ENCODE assay signal across 1 cellular context in the genomic region with DNA sequence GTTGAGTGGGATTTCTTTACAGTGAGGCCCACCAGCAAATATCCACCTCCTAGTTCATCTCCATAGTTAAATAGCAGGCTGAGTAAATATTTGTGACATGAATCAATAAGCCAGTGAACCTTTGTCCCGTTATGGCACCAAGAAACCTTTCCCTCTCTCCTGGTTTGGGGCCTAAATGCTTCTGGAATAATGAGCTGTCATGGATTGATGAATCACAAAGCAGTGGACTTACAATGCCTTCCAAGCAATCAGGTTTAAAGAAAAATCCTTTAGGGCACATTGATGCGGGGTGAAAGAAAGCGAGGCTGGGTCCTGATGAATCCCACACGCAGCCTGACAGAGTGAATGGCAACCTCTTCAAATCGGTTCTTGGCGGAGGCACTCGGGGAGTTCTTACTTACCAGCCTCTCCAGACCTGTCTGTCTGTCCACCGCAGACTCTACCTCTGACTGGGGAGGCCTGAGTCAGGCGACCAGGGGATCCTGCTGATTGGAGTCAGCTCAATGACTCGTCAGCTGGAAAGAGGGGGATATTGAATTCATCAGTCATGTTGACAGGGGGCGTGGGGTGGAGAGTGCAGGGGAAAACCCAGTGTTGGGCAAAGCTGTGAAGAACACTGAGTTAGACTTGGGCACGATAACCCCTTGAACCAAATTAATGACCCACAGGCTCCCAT.
A peak's percentile ranks its signal among the peaks of the same experiment; 100 is the strongest.
TF ChIP-seq lines count a peak whose summit lies in the region.

No MANE protein-coding gene starts in this region.

TF ChIP-seq in HepG2, 621 proteins besides CTCF, POLR2A, EP300 and RAD21 (continued from another document and continues in another):
- TF ChIP-seq, protein P1, sequence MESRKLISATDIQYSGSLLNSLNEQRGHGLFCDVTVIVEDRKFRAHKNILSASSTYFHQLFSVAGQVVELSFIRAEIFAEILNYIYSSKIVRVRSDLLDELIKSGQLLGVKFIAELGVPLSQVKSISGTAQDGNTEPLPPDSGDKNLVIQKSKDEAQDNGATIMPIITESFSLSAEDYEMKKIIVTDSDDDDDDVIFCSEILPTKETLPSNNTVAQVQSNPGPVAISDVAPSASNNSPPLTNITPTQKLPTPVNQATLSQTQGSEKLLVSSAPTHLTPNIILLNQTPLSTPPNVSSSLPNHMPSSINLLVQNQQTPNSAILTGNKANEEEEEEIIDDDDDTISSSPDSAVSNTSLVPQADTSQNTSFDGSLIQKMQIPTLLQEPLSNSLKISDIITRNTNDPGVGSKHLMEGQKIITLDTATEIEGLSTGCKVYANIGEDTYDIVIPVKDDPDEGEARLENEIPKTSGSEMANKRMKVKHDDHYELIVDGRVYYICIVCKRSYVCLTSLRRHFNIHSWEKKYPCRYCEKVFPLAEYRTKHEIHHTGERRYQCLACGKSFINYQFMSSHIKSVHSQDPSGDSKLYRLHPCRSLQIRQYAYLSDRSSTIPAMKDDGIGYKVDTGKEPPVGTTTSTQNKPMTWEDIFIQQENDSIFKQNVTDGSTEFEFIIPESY (CRISPR knock-in tag; IDR thresholded peaks at IDR 0.05), result no peak
- TF ChIP-seq, protein P2, sequence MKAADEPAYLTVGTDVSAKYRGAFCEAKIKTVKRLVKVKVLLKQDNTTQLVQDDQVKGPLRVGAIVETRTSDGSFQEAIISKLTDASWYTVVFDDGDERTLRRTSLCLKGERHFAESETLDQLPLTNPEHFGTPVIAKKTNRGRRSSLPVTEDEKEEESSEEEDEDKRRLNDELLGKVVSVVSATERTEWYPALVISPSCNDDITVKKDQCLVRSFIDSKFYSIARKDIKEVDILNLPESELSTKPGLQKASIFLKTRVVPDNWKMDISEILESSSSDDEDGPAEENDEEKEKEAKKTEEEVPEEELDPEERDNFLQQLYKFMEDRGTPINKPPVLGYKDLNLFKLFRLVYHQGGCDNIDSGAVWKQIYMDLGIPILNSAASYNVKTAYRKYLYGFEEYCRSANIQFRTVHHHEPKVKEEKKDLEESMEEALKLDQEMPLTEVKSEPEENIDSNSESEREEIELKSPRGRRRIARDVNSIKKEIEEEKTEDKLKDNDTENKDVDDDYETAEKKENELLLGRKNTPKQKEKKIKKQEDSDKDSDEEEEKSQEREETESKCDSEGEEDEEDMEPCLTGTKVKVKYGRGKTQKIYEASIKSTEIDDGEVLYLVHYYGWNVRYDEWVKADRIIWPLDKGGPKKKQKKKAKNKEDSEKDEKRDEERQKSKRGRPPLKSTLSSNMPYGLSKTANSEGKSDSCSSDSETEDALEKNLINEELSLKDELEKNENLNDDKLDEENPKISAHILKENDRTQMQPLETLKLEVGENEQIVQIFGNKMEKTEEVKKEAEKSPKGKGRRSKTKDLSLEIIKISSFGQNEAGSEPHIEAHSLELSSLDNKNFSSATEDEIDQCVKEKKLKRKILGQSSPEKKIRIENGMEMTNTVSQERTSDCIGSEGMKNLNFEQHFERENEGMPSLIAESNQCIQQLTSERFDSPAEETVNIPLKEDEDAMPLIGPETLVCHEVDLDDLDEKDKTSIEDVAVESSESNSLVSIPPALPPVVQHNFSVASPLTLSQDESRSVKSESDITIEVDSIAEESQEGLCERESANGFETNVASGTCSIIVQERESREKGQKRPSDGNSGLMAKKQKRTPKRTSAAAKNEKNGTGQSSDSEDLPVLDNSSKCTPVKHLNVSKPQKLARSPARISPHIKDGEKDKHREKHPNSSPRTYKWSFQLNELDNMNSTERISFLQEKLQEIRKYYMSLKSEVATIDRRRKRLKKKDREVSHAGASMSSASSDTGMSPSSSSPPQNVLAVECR (CRISPR knock-in tag; IDR thresholded peaks at IDR 0.05; ENCODE audit: borderline replicate concordance), result peak; percentile 50; the same call in 1 of the 2 replicates
- TF ChIP-seq, protein P3, sequence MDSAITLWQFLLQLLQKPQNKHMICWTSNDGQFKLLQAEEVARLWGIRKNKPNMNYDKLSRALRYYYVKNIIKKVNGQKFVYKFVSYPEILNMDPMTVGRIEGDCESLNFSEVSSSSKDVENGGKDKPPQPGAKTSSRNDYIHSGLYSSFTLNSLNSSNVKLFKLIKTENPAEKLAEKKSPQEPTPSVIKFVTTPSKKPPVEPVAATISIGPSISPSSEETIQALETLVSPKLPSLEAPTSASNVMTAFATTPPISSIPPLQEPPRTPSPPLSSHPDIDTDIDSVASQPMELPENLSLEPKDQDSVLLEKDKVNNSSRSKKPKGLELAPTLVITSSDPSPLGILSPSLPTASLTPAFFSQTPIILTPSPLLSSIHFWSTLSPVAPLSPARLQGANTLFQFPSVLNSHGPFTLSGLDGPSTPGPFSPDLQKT (CRISPR knock-in tag; IDR thresholded peaks at IDR 0.05; ENCODE audit: borderline replicate concordance), result no peak
- TF ChIP-seq ZNF251 (CRISPR knock-in tag; IDR thresholded peaks at IDR 0.05), result no peak
- 0 out of 2 replicates have a peak, but pooled peaks have one; percentile 29 for TF ChIP-seq ZNF788 (CRISPR knock-in tag; IDR thresholded peaks at IDR 0.05; ENCODE audit: borderline replicate concordance)
- TF ChIP-seq ZNF674 (CRISPR knock-in tag; IDR thresholded peaks at IDR 0.05; ENCODE audit: low read depth), result no peak
- TF ChIP-seq, protein P4, sequence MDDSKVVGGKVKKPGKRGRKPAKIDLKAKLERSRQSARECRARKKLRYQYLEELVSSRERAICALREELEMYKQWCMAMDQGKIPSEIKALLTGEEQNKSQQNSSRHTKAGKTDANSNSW (CRISPR knock-in tag; IDR thresholded peaks at IDR 0.05; ENCODE audit: borderline replicate concordance), result no peak
- TF ChIP-seq FOXP1 (IDR thresholded peaks at IDR 0.05), result no peak
- TF ChIP-seq FOXP1 (CRISPR knock-in tag; IDR thresholded peaks at IDR 0.05), result peak; percentile 82
- no peak for TF ChIP-seq ZNF3 (CRISPR knock-in tag; IDR thresholded peaks at IDR 0.05)
- TF ChIP-seq U2AF2 (IDR thresholded peaks at IDR 0.05; ENCODE audit: low read depth, low read length), result no peak
- 0 out of 2 replicates have a peak, but pooled peaks have one; percentile 24 for TF ChIP-seq ZNF772 (CRISPR knock-in tag; IDR thresholded peaks at IDR 0.05)
- TF ChIP-seq RFX3 (CRISPR knock-in tag; IDR thresholded peaks at IDR 0.05), result no peak
- TF ChIP-seq ZNF207 (IDR thresholded peaks at IDR 0.05; ENCODE audit: borderline replicate concordance), result no peak
- TF ChIP-seq ZNF556 (CRISPR knock-in tag; IDR thresholded peaks at IDR 0.05; ENCODE audit: borderline replicate concordance), result peak; percentile 52; the same call in 1 of the 2 replicates
- peak; percentile 64; the same call in 1 of the 2 replicates for TF ChIP-seq HMG20B (CRISPR knock-in tag; conservative IDR thresholded peaks at IDR 0.05)
- peak; percentile 42; the same call in 1 of the 2 replicates for TF ChIP-seq KAT2B (IDR thresholded peaks at IDR 0.05; ENCODE audit: borderline replicate concordance, low read depth, low read length)
- TF ChIP-seq ZSCAN31 (CRISPR knock-in tag; IDR thresholded peaks at IDR 0.05; ENCODE audit: low read depth), result no peak
- TF ChIP-seq ZFP36L1 (CRISPR knock-in tag; IDR thresholded peaks at IDR 0.05), result 0 out of 2 replicates have a peak, but pooled peaks have one; percentile 61
- TF ChIP-seq SALL2 (CRISPR knock-in tag; IDR thresholded peaks at IDR 0.05), result 0 out of 2 replicates have a peak, but pooled peaks have one; percentile 35
- TF ChIP-seq ZNF644 (CRISPR knock-in tag; IDR thresholded peaks at IDR 0.05; ENCODE audit: low read depth), result peak; percentile 95
- TF ChIP-seq, protein P5, sequence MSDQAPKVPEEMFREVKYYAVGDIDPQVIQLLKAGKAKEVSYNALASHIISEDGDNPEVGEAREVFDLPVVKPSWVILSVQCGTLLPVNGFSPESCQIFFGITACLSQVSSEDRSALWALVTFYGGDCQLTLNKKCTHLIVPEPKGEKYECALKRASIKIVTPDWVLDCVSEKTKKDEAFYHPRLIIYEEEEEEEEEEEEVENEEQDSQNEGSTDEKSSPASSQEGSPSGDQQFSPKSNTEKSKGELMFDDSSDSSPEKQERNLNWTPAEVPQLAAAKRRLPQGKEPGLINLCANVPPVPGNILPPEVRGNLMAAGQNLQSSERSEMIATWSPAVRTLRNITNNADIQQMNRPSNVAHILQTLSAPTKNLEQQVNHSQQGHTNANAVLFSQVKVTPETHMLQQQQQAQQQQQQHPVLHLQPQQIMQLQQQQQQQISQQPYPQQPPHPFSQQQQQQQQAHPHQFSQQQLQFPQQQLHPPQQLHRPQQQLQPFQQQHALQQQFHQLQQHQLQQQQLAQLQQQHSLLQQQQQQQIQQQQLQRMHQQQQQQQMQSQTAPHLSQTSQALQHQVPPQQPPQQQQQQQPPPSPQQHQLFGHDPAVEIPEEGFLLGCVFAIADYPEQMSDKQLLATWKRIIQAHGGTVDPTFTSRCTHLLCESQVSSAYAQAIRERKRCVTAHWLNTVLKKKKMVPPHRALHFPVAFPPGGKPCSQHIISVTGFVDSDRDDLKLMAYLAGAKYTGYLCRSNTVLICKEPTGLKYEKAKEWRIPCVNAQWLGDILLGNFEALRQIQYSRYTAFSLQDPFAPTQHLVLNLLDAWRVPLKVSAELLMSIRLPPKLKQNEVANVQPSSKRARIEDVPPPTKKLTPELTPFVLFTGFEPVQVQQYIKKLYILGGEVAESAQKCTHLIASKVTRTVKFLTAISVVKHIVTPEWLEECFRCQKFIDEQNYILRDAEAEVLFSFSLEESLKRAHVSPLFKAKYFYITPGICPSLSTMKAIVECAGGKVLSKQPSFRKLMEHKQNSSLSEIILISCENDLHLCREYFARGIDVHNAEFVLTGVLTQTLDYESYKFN (CRISPR knock-in tag; conservative IDR thresholded peaks at IDR 0.05), result peak; percentile 99
- TF ChIP-seq, protein P6, sequence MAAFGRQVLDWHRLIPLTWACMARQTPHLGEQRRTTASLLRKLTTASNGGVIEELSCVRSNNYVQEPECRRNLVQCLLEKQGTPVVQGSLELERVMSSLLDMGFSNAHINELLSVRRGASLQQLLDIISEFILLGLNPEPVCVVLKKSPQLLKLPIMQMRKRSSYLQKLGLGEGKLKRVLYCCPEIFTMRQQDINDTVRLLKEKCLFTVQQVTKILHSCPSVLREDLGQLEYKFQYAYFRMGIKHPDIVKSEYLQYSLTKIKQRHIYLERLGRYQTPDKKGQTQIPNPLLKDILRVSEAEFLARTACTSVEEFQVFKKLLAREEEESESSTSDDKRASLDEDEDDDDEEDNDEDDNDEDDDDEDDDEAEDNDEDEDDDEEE (CRISPR knock-in tag; IDR thresholded peaks at IDR 0.05), result no peak
- no peak for TF ChIP-seq ZNF546 (CRISPR knock-in tag; conservative IDR thresholded peaks at IDR 0.05)
- TF ChIP-seq KDM6A (CRISPR knock-in tag; IDR thresholded peaks at IDR 0.05; ENCODE audit: low read depth), result peak; percentile 97
- no peak for TF ChIP-seq ATM (IDR thresholded peaks at IDR 0.05; ENCODE audit: borderline replicate concordance)
- TF ChIP-seq, protein P7, sequence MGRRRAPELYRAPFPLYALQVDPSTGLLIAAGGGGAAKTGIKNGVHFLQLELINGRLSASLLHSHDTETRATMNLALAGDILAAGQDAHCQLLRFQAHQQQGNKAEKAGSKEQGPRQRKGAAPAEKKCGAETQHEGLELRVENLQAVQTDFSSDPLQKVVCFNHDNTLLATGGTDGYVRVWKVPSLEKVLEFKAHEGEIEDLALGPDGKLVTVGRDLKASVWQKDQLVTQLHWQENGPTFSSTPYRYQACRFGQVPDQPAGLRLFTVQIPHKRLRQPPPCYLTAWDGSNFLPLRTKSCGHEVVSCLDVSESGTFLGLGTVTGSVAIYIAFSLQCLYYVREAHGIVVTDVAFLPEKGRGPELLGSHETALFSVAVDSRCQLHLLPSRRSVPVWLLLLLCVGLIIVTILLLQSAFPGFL (CRISPR knock-in tag; IDR thresholded peaks at IDR 0.05), result no peak
- TF ChIP-seq TCF7 (IDR thresholded peaks at IDR 0.05; ENCODE audit: low read depth), result peak; percentile 67
- TF ChIP-seq ZNF629 (CRISPR knock-in tag; conservative IDR thresholded peaks at IDR 0.05), result no peak
- no peak for TF ChIP-seq NFRKB (IDR thresholded peaks at IDR 0.05)
- TF ChIP-seq, protein P8, sequence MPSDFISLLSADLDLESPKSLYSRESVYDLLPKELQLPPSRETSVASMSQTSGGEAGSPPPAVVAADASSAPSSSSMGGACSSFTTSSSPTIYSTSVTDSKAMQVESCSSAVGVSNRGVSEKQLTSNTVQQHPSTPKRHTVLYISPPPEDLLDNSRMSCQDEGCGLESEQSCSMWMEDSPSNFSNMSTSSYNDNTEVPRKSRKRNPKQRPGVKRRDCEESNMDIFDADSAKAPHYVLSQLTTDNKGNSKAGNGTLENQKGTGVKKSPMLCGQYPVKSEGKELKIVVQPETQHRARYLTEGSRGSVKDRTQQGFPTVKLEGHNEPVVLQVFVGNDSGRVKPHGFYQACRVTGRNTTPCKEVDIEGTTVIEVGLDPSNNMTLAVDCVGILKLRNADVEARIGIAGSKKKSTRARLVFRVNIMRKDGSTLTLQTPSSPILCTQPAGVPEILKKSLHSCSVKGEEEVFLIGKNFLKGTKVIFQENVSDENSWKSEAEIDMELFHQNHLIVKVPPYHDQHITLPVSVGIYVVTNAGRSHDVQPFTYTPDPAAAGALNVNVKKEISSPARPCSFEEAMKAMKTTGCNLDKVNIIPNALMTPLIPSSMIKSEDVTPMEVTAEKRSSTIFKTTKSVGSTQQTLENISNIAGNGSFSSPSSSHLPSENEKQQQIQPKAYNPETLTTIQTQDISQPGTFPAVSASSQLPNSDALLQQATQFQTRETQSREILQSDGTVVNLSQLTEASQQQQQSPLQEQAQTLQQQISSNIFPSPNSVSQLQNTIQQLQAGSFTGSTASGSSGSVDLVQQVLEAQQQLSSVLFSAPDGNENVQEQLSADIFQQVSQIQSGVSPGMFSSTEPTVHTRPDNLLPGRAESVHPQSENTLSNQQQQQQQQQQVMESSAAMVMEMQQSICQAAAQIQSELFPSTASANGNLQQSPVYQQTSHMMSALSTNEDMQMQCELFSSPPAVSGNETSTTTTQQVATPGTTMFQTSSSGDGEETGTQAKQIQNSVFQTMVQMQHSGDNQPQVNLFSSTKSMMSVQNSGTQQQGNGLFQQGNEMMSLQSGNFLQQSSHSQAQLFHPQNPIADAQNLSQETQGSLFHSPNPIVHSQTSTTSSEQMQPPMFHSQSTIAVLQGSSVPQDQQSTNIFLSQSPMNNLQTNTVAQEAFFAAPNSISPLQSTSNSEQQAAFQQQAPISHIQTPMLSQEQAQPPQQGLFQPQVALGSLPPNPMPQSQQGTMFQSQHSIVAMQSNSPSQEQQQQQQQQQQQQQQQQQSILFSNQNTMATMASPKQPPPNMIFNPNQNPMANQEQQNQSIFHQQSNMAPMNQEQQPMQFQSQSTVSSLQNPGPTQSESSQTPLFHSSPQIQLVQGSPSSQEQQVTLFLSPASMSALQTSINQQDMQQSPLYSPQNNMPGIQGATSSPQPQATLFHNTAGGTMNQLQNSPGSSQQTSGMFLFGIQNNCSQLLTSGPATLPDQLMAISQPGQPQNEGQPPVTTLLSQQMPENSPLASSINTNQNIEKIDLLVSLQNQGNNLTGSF (CRISPR knock-in tag; IDR thresholded peaks at IDR 0.05), result no peak
- TF ChIP-seq, protein P9, sequence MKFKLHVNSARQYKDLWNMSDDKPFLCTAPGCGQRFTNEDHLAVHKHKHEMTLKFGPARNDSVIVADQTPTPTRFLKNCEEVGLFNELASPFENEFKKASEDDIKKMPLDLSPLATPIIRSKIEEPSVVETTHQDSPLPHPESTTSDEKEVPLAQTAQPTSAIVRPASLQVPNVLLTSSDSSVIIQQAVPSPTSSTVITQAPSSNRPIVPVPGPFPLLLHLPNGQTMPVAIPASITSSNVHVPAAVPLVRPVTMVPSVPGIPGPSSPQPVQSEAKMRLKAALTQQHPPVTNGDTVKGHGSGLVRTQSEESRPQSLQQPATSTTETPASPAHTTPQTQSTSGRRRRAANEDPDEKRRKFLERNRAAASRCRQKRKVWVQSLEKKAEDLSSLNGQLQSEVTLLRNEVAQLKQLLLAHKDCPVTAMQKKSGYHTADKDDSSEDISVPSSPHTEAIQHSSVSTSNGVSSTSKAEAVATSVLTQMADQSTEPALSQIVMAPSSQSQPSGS (CRISPR knock-in tag; IDR thresholded peaks at IDR 0.05), result 0 out of 2 replicates have a peak, but pooled peaks have one; percentile 40
- peak; percentile 74; the same call in 1 of the 2 replicates for TF ChIP-seq ZNF264 (CRISPR knock-in tag; IDR thresholded peaks at IDR 0.05)
- no peak for TF ChIP-seq ZNF607 (CRISPR knock-in tag; IDR thresholded peaks at IDR 0.05; ENCODE audit: borderline replicate concordance)
